ENCODE assay signal across 29 cellular contexts in genomic region chr16:69301861-69302260, GRCh38. TPM values are rescaled to one million over a fixed set of nuclear protein-coding genes. Genes with fewer than 3 reads are reported as not detected.
"Had no signal": no experiment of that assay in that cellular context is flagged by ENCODE, and none has a peak within 500 bp of the region (broad histone marks: within the 10 kb centered on the region; RNA-seq: fewer than 3 reads in every experiment).

No MANE protein-coding gene starts in this region.

- H3K4me3 ChIP-seq: coronary artery, dorsolateral prefrontal cortex, esophagus muscularis mucosa, gastrocnemius medialis, heart right ventricle, left ventricle myocardium inferior, lower lobe of right lung, spleen, thoracic aorta had no signal

- ATAC-seq: gastrocnemius medialis; heart right ventricle; left cardiac atrium; lower lobe of right lung; sciatic nerve; stimulated activated naive B cell treated with anti-CD40 and anti-IgM and Interleukin-4, amounts not matched to agents 10 μg/mL and 1 μg/mL and 100 μg/mL, for 72 hours; stimulated activated naive CD8-positive, alpha-beta T cell treated with anti-CD3 and anti-CD28 coated beads, Interleukin-15, amount 100 ng/mL, for 72 hours had no signal

- H3K27ac Mint-ChIP-seq: naive B cell; stimulated activated naive B cell treated with anti-CD40 and anti-IgM and Interleukin-4, amounts not matched to agents 10 μg/mL and 1 μg/mL and 100 μg/mL, for 72 hours had no signal

- H3K9me3 Mint-ChIP-seq: naive B cell; nephron; stimulated activated naive B cell treated with anti-CD40 and anti-IgM and Interleukin-4, amounts not matched to agents 10 μg/mL and 1 μg/mL and 100 μg/mL, for 72 hours; stimulated activated naive CD8-positive, alpha-beta T cell treated with anti-CD3 and anti-CD28 coated beads, Interleukin-15, amount 100 ng/mL, for 72 hours had no signal

- H3K27me3 Mint-ChIP-seq: naive B cell; stimulated activated naive B cell treated with anti-CD40 and anti-IgM and Interleukin-4, amounts not matched to agents 10 μg/mL and 1 μg/mL and 100 μg/mL, for 72 hours; stimulated activated naive CD8-positive, alpha-beta T cell treated with anti-CD3 and anti-CD28 coated beads, Interleukin-15, amount 100 ng/mL, for 72 hours had no signal

- H3K27me3 ChIP-seq: dorsolateral prefrontal cortex, esophagus muscularis mucosa, gastrocnemius medialis, heart right ventricle, spleen had no signal

- H3K4me1 Mint-ChIP-seq: nephron; stimulated activated naive CD8-positive, alpha-beta T cell treated with anti-CD3 and anti-CD28 coated beads, Interleukin-15, amount 100 ng/mL, for 72 hours had no signal

- DNase-seq: dorsolateral prefrontal cortex; effector CD8-positive, alpha-beta T cell; gastrocnemius medialis; heart right ventricle; hypothalamus; left cardiac atrium; left ventricle myocardium inferior; lower lobe of right lung; mesenchymal stem cell; midbrain; naive B cell; occipital lobe; spleen; stimulated activated CD4-positive, alpha-beta T cell treated with anti-CD3 and anti-CD28 coated beads, Interleukin-15, amount 100 ng/mL, for 24 hours; stimulated activated CD4-positive, alpha-beta T cell treated with anti-CD3 and anti-CD28 coated beads, Interleukin-1b, Interleukin-23, amount 100 ng/mL, for 48 hours; stimulated activated CD4-positive, alpha-beta T cell treated with anti-CD3 and anti-CD28 coated beads, Interleukin-4, amount 100 ng/mL, for 24 hours; stimulated activated naive B cell treated with anti-CD40 and anti-IgM and Interleukin-4, amounts not matched to agents 10 μg/mL and 1 μg/mL and 100 μg/mL, for 72 hours; stimulated activated naive CD8-positive, alpha-beta T cell treated with anti-CD3 and anti-CD28 coated beads, Interleukin-15, amount 100 ng/mL, for 72 hours; trophoblast cell had no signal

- H3K9me3 ChIP-seq: esophagus muscularis mucosa, gastrocnemius medialis, heart right ventricle, left ventricle myocardium inferior, lower lobe of right lung, spleen, thoracic aorta had no signal

- FAIRE-seq: keratinocyte had no signal

- H3K4me3 Mint-ChIP-seq: naive B cell; nephron; stimulated activated naive B cell treated with anti-CD40 and anti-IgM and Interleukin-4, amounts not matched to agents 10 μg/mL and 1 μg/mL and 100 μg/mL, for 72 hours; stimulated activated naive CD8-positive, alpha-beta T cell treated with anti-CD3 and anti-CD28 coated beads, Interleukin-15, amount 100 ng/mL, for 72 hours had no signal

- H3K27ac ChIP-seq: coronary artery, epithelial cell of prostate, esophagus muscularis mucosa, gastrocnemius medialis, left ventricle myocardium inferior, lower lobe of right lung, spleen, thoracic aorta had no signal

- H3K4me1 ChIP-seq: esophagus muscularis mucosa, gastrocnemius medialis, left ventricle myocardium inferior had no signal

RNA-seq across cellular contexts. Expression of gene TMED6, which starts 49.7 kb away (rescaled TPM):
- total RNA-seq: esophagus muscularis mucosa, fibroblast of villous mesenchyme, left ventricle myocardium inferior, occipital lobe, sciatic nerve, skeletal muscle tissue, urinary bladder had no signal
